ENCODE assay signal across 1 cellular context in genomic region chr2:135533545-135533944, GRCh38.
A peak's percentile ranks its signal among the peaks of the same experiment; 100 is the strongest.
TF ChIP-seq lines count a peak whose summit lies in the region.

No MANE protein-coding gene starts in this region.

TF ChIP-seq in K562, 482 proteins besides CTCF, POLR2A, EP300 and RAD21:
- TF ChIP-seq MLLT1 (IDR thresholded peaks at IDR 0.05): peak in 1 of 2 experiments; percentile 41; a peak in 2 of 4 replicates
- TF ChIP-seq ZBTB33 (CRISPR knock-in tag; IDR thresholded peaks at IDR 0.05): peak; percentile 74
- TF ChIP-seq CHAMP1 (IDR thresholded peaks at IDR 0.05): 0 out of 2 replicates have a peak, but pooled peaks have one; percentile 51
